11 cellular contexts compared by ENCODE assay signal in genomic region chr1:31811605-31812004, GRCh38. TPM values are rescaled to one million over a fixed set of nuclear protein-coding genes. Genes with fewer than 3 reads are reported as not detected.
DNase-seq lines count a peak whose midpoint lies in the region; ATAC-seq and TF ChIP-seq lines count a peak whose summit lies in the region.
"Had no signal": no experiment of that assay in that cellular context is flagged by ENCODE, and none has a peak within 500 bp of the region (broad histone marks: within the 10 kb centered on the region; RNA-seq: fewer than 3 reads in every experiment).

No MANE protein-coding gene starts in this region.

- H3K9me3 ChIP-seq in psoas muscle: no peaks in the 10 kb centered on the region

- H3K36me3 ChIP-seq in psoas muscle (ENCODE audit: insufficient read depth in 1 of 2, low read depth in 1 of 2): no peaks in the 10 kb centered on the region

- WGBS in psoas muscle, 3 donors: 33 to 40% (median 35%) methylated on average over 7 of the region's 7 CpGs

- H3K27me3 ChIP-seq in psoas muscle (ENCODE audit: insufficient read depth in 3 of 3, low read length in 2 of 3): no peaks in the 10 kb centered on the region

- intact Hi-C loops in head of caudate nucleus (cut with DNase I): no loop called here
- intact Hi-C loops in psoas muscle (cut with DNase I): loop anchor here in 1 of 2 donors (10.0 kb wide), 1 partner anchor 153 kb away; no protein-coding TSS in a partner anchor

- ATAC-seq in GM18909 (IDR thresholded peaks at IDR 0.05; ENCODE audit: poor library complexity, unreplicated experiment) (no peak), psoas muscle (no peak)
- ATAC-seq: left ventricle myocardium superior, T-cell had no signal

- peak overlapping the region; percentile 97 for H3K27ac ChIP-seq in temporal lobe (ENCODE audit: low read depth, low read length)
- no peak overlapping the region for H3K27ac ChIP-seq in psoas muscle

- no peak for TF ChIP-seq CTCF in psoas muscle (IDR thresholded peaks at IDR 0.05)

- no peaks in the 10 kb centered on the region for H3K4me1 ChIP-seq in psoas muscle

- H3K4me3 ChIP-seq in psoas muscle: no peak overlapping the region

- DNase-seq in NCI-H82 (lab: John Stamatoyannopoulos, UW) (peak; percentile 50), NCI-H82 treated with DMSO at 0.1 percent for 48 hours (lab: John Stamatoyannopoulos, UW; ENCODE audit: unreplicated experiment) (no peak), SHP77 (lab: John Stamatoyannopoulos, UW) (peak; percentile 94 to 95), head of caudate nucleus (peak; percentile 76 to 97 (median 91)), psoas muscle (no peak), activated T-cell treated with anti-CD3 and anti-CD28 coated beads for 4 hours (no peak)
- DNase-seq: ACHN, left ventricle myocardium superior, T-cell had no signal

RNA-seq across cellular contexts. Expression of gene SPOCD1, which starts 4.2 kb away (rescaled TPM):
- total RNA-seq in temporal lobe (not detected), psoas muscle (under 1 TPM in 2 of 4 donors, not detected in 2; 0.15 to 0.32 TPM)
- 1 to 10 TPM in 1 of 3 donors, under 1 TPM in 2; 0.05 to 2.5 (median 0.08) TPM for polyA plus RNA-seq in psoas muscle
- total RNA-seq: left ventricle myocardium superior, T-cell had no signal

RNA-seq across cellular contexts. Expression of gene ADGRB2, which starts 47.5 kb away (rescaled TPM):
- total RNA-seq in temporal lobe (60.2 TPM), psoas muscle (1 to 10 TPM in 3 of 4 donors, under 1 TPM in 1; 0.61 to 1.8 (median 1.2) TPM)
- polyA plus RNA-seq in psoas muscle: under 1 TPM; 0.44 to 0.73 (median 0.65) TPM

Comparison
In these comparisons a context has a peak if more than half of its experiments do, and no peak if none do; other contexts are left out.
1. DNase-seq: peak in NCI-H82 (single experiment), SHP77 (2 of 2) and head of caudate nucleus (42 of 42); none in NCI-H82 treated with DMSO at 0.1 percent for 48 hours (single experiment), psoas muscle (0 of 2) and activated T-cell treated with anti-CD3 and anti-CD28 coated beads for 4 hours (single experiment).
2. RNA of gene ADGRB2, which starts 47.5 kb away (total RNA-seq): 60.2 TPM in temporal lobe (single experiment); 0.61 to 1.8 TPM in psoas muscle; every median in the first group is over 10 times any median in the second.